Comparison of ENCODE assay signal across 9 cellular contexts in genomic region chr2:39728941-39729351, GRCh38. TPM values are rescaled to one million over a fixed set of nuclear protein-coding genes. Genes with fewer than 3 reads are reported as not detected.
DNase-seq lines count a peak whose midpoint lies in the region; ATAC-seq and TF ChIP-seq lines count a peak whose summit lies in the region.
"Had no signal": no experiment of that assay in that cellular context is flagged by ENCODE, and none has a peak within 500 bp of the region (broad histone marks: within the 10 kb centered on the region; RNA-seq: fewer than 3 reads in every experiment).

No MANE protein-coding gene starts in this region.

- TF ChIP-seq POLR2A in Peyer's patch (IDR thresholded peaks at IDR 0.05) = no peak

- ATAC-seq in HG02938 (IDR thresholded peaks at IDR 0.05; ENCODE audit: unreplicated experiment) (peak; percentile 57), naive B cell (ENCODE audit: low read depth in 2 of 2) (peak; percentile 68 to 73), HG03108 (IDR thresholded peaks at IDR 0.05; ENCODE audit: unreplicated experiment) (no peak)

- H3K4me3 Mint-ChIP-seq in naive B cell = no peak overlapping the region
- H3K4me3 Mint-ChIP-seq: brain had no signal

- peaks cover 0 to 4% (median 0%) of the 10 kb centered on the region in 7 donors for H3K9me3 Mint-ChIP-seq in naive B cell

- H3K4me1 ChIP-seq in Peyer's patch (no peaks in the 10 kb centered on the region), colonic mucosa (no peaks in the 10 kb centered on the region)

- no peaks in the 10 kb centered on the region for H3K9me3 ChIP-seq in Peyer's patch
- H3K9me3 ChIP-seq in colonic mucosa = no peaks in the 10 kb centered on the region

- DNase-seq in activated T-cell treated with anti-CD3 and anti-CD28 coated beads, Interleukin-2, amount 50 U/mL, for 48 hours = peak; percentile 31 to 46
- no peak for DNase-seq in activated T-cell treated with anti-CD3 and anti-CD28 coated beads, Interleukin-2, amount 50 U/mL, for 1 hour
- DNase-seq in Peyer's patch (peak in 1 of 3 donors; percentile 69), colonic mucosa (no peak), naive B cell (peak; percentile 19), NCI-H2107 (lab: John Stamatoyannopoulos, UW) (no peak)

- H3K27me3 ChIP-seq in Peyer's patch (no peaks in the 10 kb centered on the region), colonic mucosa (no peaks in the 10 kb centered on the region)

- TF ChIP-seq CTCF in Peyer's patch (IDR thresholded peaks at IDR 0.05) (peak in 5 of 6 experiments; percentile 18 to 63 (median 52)), colonic mucosa (IDR thresholded peaks at IDR 0.05) (peak; percentile 59)

- intact Hi-C loops in colonic mucosa (cut with DNase I) = loop anchor here (2.0 to 5.0 kb wide), 2 partner anchors 217 to 350 kb away; no protein-coding TSS in a partner anchor

- H3K27ac Mint-ChIP-seq in naive B cell = no peak overlapping the region
- H3K27ac Mint-ChIP-seq: brain had no signal

- no peak overlapping the region for H3K27ac ChIP-seq in Peyer's patch
- no peak overlapping the region for H3K27ac ChIP-seq in colonic mucosa

- no peak overlapping the region for H3K9ac ChIP-seq in colonic mucosa (ENCODE audit: low read depth in 2 of 2, low read length in 2 of 2)

- H3K27me3 Mint-ChIP-seq in naive B cell = no peaks in the 10 kb centered on the region
- H3K27me3 Mint-ChIP-seq: brain had no signal

- H3K36me3 Mint-ChIP-seq in naive B cell = peaks cover 5% of the 10 kb centered on the region in 2 donors

- H3K36me3 ChIP-seq in Peyer's patch (peaks cover 0 to 6% (median 0%) of the 10 kb centered on the region in 3 donors), colonic mucosa (no peaks in the 10 kb centered on the region)

- peaks cover 0 to 9% (median 7%) of the 10 kb centered on the region in 3 donors for H3K4me1 Mint-ChIP-seq in naive B cell

- H3K4me3 ChIP-seq in Peyer's patch (no peak overlapping the region), colonic mucosa (no peak overlapping the region)

RNA-seq across cellular contexts. Expression of gene THUMPD2, which starts 50.1 kb away (rescaled TPM):
- 10 to 100 TPM; 14.2 to 19.8 (median 16.0) TPM for total RNA-seq in Peyer's patch
- 1 to 10 TPM; 8.0 to 8.3 TPM for total RNA-seq in colonic mucosa
- polyA plus RNA-seq in naive B cell (ENCODE audit: low read depth in 6 of 6) = 10 to 100 TPM in 2 of 6 donors, 1 to 10 TPM in 4; 5.2 to 15.2 (median 6.1) TPM

Comparison
In these comparisons a context has a peak if more than half of its experiments do, and no peak if none do; other contexts are left out.
1. DNase-seq: peak in activated T-cell treated with anti-CD3 and anti-CD28 coated beads, Interleukin-2, amount 50 U/mL, for 48 hours (2 of 2) and naive B cell (single experiment); none in activated T-cell treated with anti-CD3 and anti-CD28 coated beads, Interleukin-2, amount 50 U/mL, for 1 hour (single experiment), colonic mucosa (single experiment) and NCI-H2107 (single experiment).